21 cellular contexts compared by ENCODE assay signal in genomic region chr9:4667681-4668080, GRCh38. TPM values are rescaled to one million over a fixed set of nuclear protein-coding genes. Genes with fewer than 3 reads are reported as not detected.
"Had no signal": no experiment of that assay in that cellular context is flagged by ENCODE, and none has a peak within 500 bp of the region (broad histone marks: within the 10 kb centered on the region; RNA-seq: fewer than 3 reads in every experiment).

No MANE protein-coding gene starts in this region.

- H3K27ac Mint-ChIP-seq: activated T-helper 1 cell treated with anti-CD3 and anti-CD28 coated beads, Interleukin-12 subunit alpha, Interleukin-12 subunit beta, Interleukin-2, Interleukin-4 antibody, amounts not matched to agents 30 ng/mL and 10 ng/mL and 1 ng/mL, durations not matched to agents 14 hours and 24 hours and 36 hours; nephron progenitor cell had no signal

- DNase-seq: activated CD4-positive, alpha-beta T cell treated with anti-CD3 and anti-CD28 coated beads, Interleukin-2, amount 50 U/mL, for 4 hours; activated CD4-positive, CD25-positive, alpha-beta regulatory T cell treated with anti-CD3 and anti-CD28 coated beads, Interleukin-2, amount 50 U/mL, for 72 hours; activated gamma-delta T cell; anterior cingulate cortex; body of pancreas; heart left ventricle; left ventricle myocardium superior; mammary epithelial cell; midbrain; nephron progenitor cell; pancreas; psoas muscle; spleen; stimulated activated CD4-positive, alpha-beta T cell treated with anti-CD3 and anti-CD28 coated beads, Interleukin-4, amount 100 ng/mL, for 1 hour; stimulated activated naive CD8-positive, alpha-beta T cell treated with anti-CD3 and anti-CD28 coated beads, Interleukin-15, Interleukin-2, amounts not matched to agents 100 U/mL and 50 U/mL, for 24 hours; SW 1271; upper lobe of right lung; WERI-Rb-1 had no signal

- H3K4me3 Mint-ChIP-seq: activated T-helper 1 cell treated with anti-CD3 and anti-CD28 coated beads, Interleukin-12 subunit alpha, Interleukin-12 subunit beta, Interleukin-2, Interleukin-4 antibody, amounts not matched to agents 30 ng/mL and 10 ng/mL and 1 ng/mL, durations not matched to agents 14 hours and 24 hours and 36 hours; nephron progenitor cell had no signal

- H3K9me3 Mint-ChIP-seq: activated T-helper 1 cell treated with anti-CD3 and anti-CD28 coated beads, Interleukin-12 subunit alpha, Interleukin-12 subunit beta, Interleukin-2, Interleukin-4 antibody, amounts not matched to agents 30 ng/mL and 10 ng/mL and 1 ng/mL, durations not matched to agents 14 hours and 24 hours and 36 hours; nephron progenitor cell had no signal

- ATAC-seq: body of pancreas; gastroesophageal sphincter; heart left ventricle; left ventricle myocardium superior; pancreas; psoas muscle; stimulated activated naive CD8-positive, alpha-beta T cell treated with anti-CD3 and anti-CD28 coated beads, Interleukin-15, Interleukin-2, amounts not matched to agents 100 U/mL and 50 U/mL, for 24 hours; upper lobe of right lung had no signal

- H3K9me3 ChIP-seq: body of pancreas, gastroesophageal sphincter, pancreas, psoas muscle, right atrium auricular region, spleen, upper lobe of right lung had no signal

RNA-seq across cellular contexts. Expression of gene SPATA6L, which starts 1.4 kb away (rescaled TPM):
- total RNA-seq: activated T-helper 1 cell treated with anti-CD3 and anti-CD28 coated beads, Interleukin-12 subunit alpha, Interleukin-12 subunit beta, Interleukin-2, Interleukin-4 antibody, amounts not matched to agents 30 ng/mL and 10 ng/mL and 1 ng/mL, durations not matched to agents 14 hours and 24 hours and 36 hours had no signal
